In genomic region chr3:171028779-171029232, GRCh38 we compare ENCODE assay signal across 9 cellular contexts. TPM values are rescaled to one million over a fixed set of nuclear protein-coding genes. Genes with fewer than 3 reads are reported as not detected.
A peak's percentile ranks its signal among the peaks of the same experiment; 100 is the strongest.
DNase-seq lines count a peak whose midpoint lies in the region; ATAC-seq lines count a peak whose summit lies in the region.
"Had no signal": no experiment of that assay in that cellular context is flagged by ENCODE, and none has a peak within 500 bp of the region (broad histone marks: within the 10 kb centered on the region; RNA-seq: fewer than 3 reads in every experiment).

No MANE protein-coding gene starts in this region.

- peak overlapping the region; percentile 83 for H3K9ac ChIP-seq in mesenchymal stem cell (ENCODE audit: low read length)

- H3K14ac ChIP-seq in mesenchymal stem cell (ENCODE audit: low read length in 2 of 2), result no peak overlapping the region

- H3K4me1 ChIP-seq in mesenchymal stem cell (ENCODE audit: control insufficient read depth, insufficient read depth, low read depth, low read length), result peaks cover 12% of the 10 kb centered on the region
- peaks cover 0 to 3% of the 10 kb centered on the region in 2 donors for H3K4me1 ChIP-seq in aorta (ENCODE audit: control insufficient read depth in 1 of 2, insufficient read depth in 2 of 2, low read length in 2 of 2)
- peaks cover 5% of the 10 kb centered on the region for H3K4me1 ChIP-seq in CD4-positive, alpha-beta memory T cell (ENCODE audit: insufficient read depth, low read length)

- H3K4me3 Mint-ChIP-seq in CD4-positive, alpha-beta memory T cell, result no peak overlapping the region

- POLR2A ChIA-PET in CD4-positive, alpha-beta memory T cell (lab: Charles Lee; ENCODE audit: partially characterized antibody), result no interaction called here

- intact Hi-C loops in Right ventricle myocardium inferior (cut with DNase I) (no loop called here), cardiac septum (cut with DNase I) (loop anchor here (5.0 kb wide), 1 partner anchor 62 kb away; no protein-coding TSS in a partner anchor), aorta (cut with DNase I) (no loop called here)
- intact Hi-C loops in CD4-positive, alpha-beta memory T cell (cut with micrococcal nuclease), result no loop called here

- H3K27me3 ChIP-seq in mesenchymal stem cell (ENCODE audit: control insufficient read depth in 1 of 2, insufficient read depth in 1 of 2, low read length in 2 of 2) (no peaks in the 10 kb centered on the region), aorta (ENCODE audit: control insufficient read depth in 1 of 2, insufficient read depth in 2 of 2, low read length in 1 of 2) (no peaks in the 10 kb centered on the region)
- peaks cover 4% of the 10 kb centered on the region for H3K27me3 ChIP-seq in CD4-positive, alpha-beta memory T cell (ENCODE audit: insufficient read depth, low read length)

- no peak overlapping the region for H3K4ac ChIP-seq in mesenchymal stem cell (ENCODE audit: low read depth in 1 of 2, low read length in 2 of 2)

- H3K23ac ChIP-seq in mesenchymal stem cell (ENCODE audit: low read length in 2 of 2), result no peak overlapping the region

- no peak overlapping the region for H2BK12ac ChIP-seq in mesenchymal stem cell (ENCODE audit: low read length in 2 of 2)

- no peak overlapping the region for H2BK120ac ChIP-seq in mesenchymal stem cell (ENCODE audit: low read depth, low read length)

- H3K79me1 ChIP-seq in mesenchymal stem cell (replicated peaks; ENCODE audit: low read length, poor library complexity, severe bottlenecking), result no peaks in the 10 kb centered on the region

- peaks cover 0 to 6% (median 0%) of the 10 kb centered on the region in 4 donors for H3K4me1 Mint-ChIP-seq in CD4-positive, alpha-beta memory T cell

- H3K9me3 ChIP-seq in mesenchymal stem cell (ENCODE audit: control insufficient read depth, low read length) (no peaks in the 10 kb centered on the region), aorta (ENCODE audit: control insufficient read depth, low read length) (no peaks in the 10 kb centered on the region)
- H3K9me3 ChIP-seq in CD4-positive, alpha-beta memory T cell (ENCODE audit: control insufficient read depth in 1 of 2, low read length in 2 of 2), result no peaks in the 10 kb centered on the region

- H3K27me3 Mint-ChIP-seq in CD4-positive, alpha-beta memory T cell, result peaks cover 6 to 11% of the 10 kb centered on the region in 2 donors

- H3K36me3 ChIP-seq in mesenchymal stem cell (ENCODE audit: control insufficient read depth in 1 of 2, insufficient read depth in 2 of 2, low read depth in 1 of 2, low read length in 2 of 2) (no peaks in the 10 kb centered on the region), aorta (ENCODE audit: control insufficient read depth in 1 of 2, insufficient read depth in 2 of 2, low read length in 1 of 2) (no peaks in the 10 kb centered on the region)
- H3K36me3 ChIP-seq in CD4-positive, alpha-beta memory T cell (ENCODE audit: insufficient read depth, low read length), result no peaks in the 10 kb centered on the region

- no peaks in the 10 kb centered on the region for H3K9me3 Mint-ChIP-seq in CD4-positive, alpha-beta memory T cell

- H3K27ac ChIP-seq in epithelial cell of prostate, result peak overlapping the region; percentile 13
- H3K27ac ChIP-seq in mesenchymal stem cell (ENCODE audit: low read length, poor library complexity, severe bottlenecking), result peak overlapping the region; percentile 92
- peak overlapping the region in 1 of 2 donors; percentile 27 for H3K27ac ChIP-seq in aorta (ENCODE audit: low read depth in 1 of 2, low read length in 2 of 2)
- H3K27ac ChIP-seq in CD4-positive, alpha-beta memory T cell (ENCODE audit: low read depth, low read length), result no peak overlapping the region

- H3K4me2 ChIP-seq in mesenchymal stem cell (ENCODE audit: low read length, poor library complexity, severe bottlenecking), result no peak overlapping the region

- H4K8ac ChIP-seq in mesenchymal stem cell (ENCODE audit: low read length), result peak overlapping the region; percentile 46

- H3K18ac ChIP-seq in mesenchymal stem cell (ENCODE audit: low read depth in 1 of 2, low read length in 2 of 2), result peak overlapping the region in 1 of 2 experiments; percentile 54

- H2AFZ ChIP-seq in mesenchymal stem cell (ENCODE audit: low read depth, low read length), result peak overlapping the region; percentile 16

- no peak for DNase-seq in Right ventricle myocardium inferior (ENCODE audit: missing footprints)
- DNase-seq in cardiac septum (ENCODE audit: low spot score), result no peak
- DNase-seq in epithelial cell of prostate (ENCODE audit: low read depth, low spot score), result no peak
- DNase-seq in mesenchymal stem cell, result peak; percentile 71
- DNase-seq in aorta, result no peak
- DNase-seq in NCI-H1092 (lab: John Stamatoyannopoulos, UW), result no peak
- no peak for DNase-seq in hypothalamus (lab: John Stamatoyannopoulos, UW)
- DNase-seq in CD4-positive, alpha-beta memory T cell, result no peak
- DNase-seq: 8988T had no signal

- 39% methylated on average over 5 of the region's 8 CpGs for WGBS in mesenchymal stem cell
- 8 to 9% methylated on average over 8 of the region's 8 CpGs for WGBS in aorta, 2 donors

- H2BK5ac ChIP-seq in mesenchymal stem cell (ENCODE audit: low read depth, low read length, poor library complexity, severe bottlenecking), result peak overlapping the region; percentile 39

- H3K27ac Mint-ChIP-seq in CD4-positive, alpha-beta memory T cell, result no peak overlapping the region

- no peaks in the 10 kb centered on the region for H3K36me3 Mint-ChIP-seq in CD4-positive, alpha-beta memory T cell

- H2AK5ac ChIP-seq in mesenchymal stem cell (ENCODE audit: low read length, severe bottlenecking), result peak overlapping the region; percentile 40

- CTCF ChIA-PET in CD4-positive, alpha-beta memory T cell (lab: Charles Lee; ENCODE audit: partially characterized antibody), result no interaction called here

- H3K4me3 ChIP-seq in mesenchymal stem cell (ENCODE audit: insufficient read depth in 1 of 2, low read depth in 1 of 2, low read length in 2 of 2), result peak overlapping the region in 1 of 2 experiments; percentile 66
- peak overlapping the region; percentile 40 to 45 for H3K4me3 ChIP-seq in aorta (ENCODE audit: low read length in 2 of 2)
- H3K4me3 ChIP-seq in CD4-positive, alpha-beta memory T cell (ENCODE audit: low read length in 2 of 2), result peak overlapping the region in 1 of 2 donors; percentile 12

- ATAC-seq in Right ventricle myocardium inferior (peak; percentile 93), aorta (ENCODE audit: low FRiP score) (peak; percentile 68)

- no peak overlapping the region for H2BK15ac ChIP-seq in mesenchymal stem cell (ENCODE audit: low read depth, poor library complexity, severe bottlenecking)

- no peak overlapping the region for H4K91ac ChIP-seq in mesenchymal stem cell (ENCODE audit: low read length)

RNA-seq across cellular contexts. Expression of gene SLC2A2, which starts 2.3 kb away (rescaled TPM):
- total RNA-seq in Right ventricle myocardium inferior, result not detected
- not detected for total RNA-seq in cardiac septum
- polyA plus RNA-seq in mesenchymal stem cell (2013, experiment 1 of 2), result not detected
- not detected for polyA plus RNA-seq in mesenchymal stem cell (2013, experiment 2 of 2)
- not detected for total RNA-seq in aorta
- polyA plus RNA-seq in aorta, result 1 to 10 TPM in 1 of 2 donors, not detected in 1; 3.1 TPM
- not detected for total RNA-seq in CD4-positive, alpha-beta memory T cell
- polyA plus RNA-seq in CD4-positive, alpha-beta memory T cell, result not detected
